ENCODE assay signal across 9 cellular contexts in genomic region chr22:20803696-20804324, GRCh38. TPM values are rescaled to one million over a fixed set of nuclear protein-coding genes. Genes with fewer than 3 reads are reported as not detected.
DNase-seq lines count a peak whose midpoint lies in the region; ATAC-seq and TF ChIP-seq lines count a peak whose summit lies in the region.
"Had no signal": no experiment of that assay in that cellular context is flagged by ENCODE, and none has a peak within 500 bp of the region (broad histone marks: within the 10 kb centered on the region; RNA-seq: fewer than 3 reads in every experiment).

No MANE protein-coding gene starts in this region.

- H3K27ac ChIP-seq in right atrium auricular region = no peak overlapping the region
- H3K27ac ChIP-seq: uterus had no signal

- H3K4me3 ChIP-seq in Loucy (ENCODE audit: low read length, poor library complexity, severe bottlenecking) (no peak overlapping the region), right atrium auricular region (no peak overlapping the region)
- H3K4me3 ChIP-seq: uterus had no signal

- H3K4me1 ChIP-seq in Loucy (ENCODE audit: insufficient read depth, low read length, poor library complexity, severe bottlenecking) = peaks cover under 1% of the 10 kb centered on the region
- H3K4me1 ChIP-seq in right atrium auricular region = no peaks in the 10 kb centered on the region
- H3K4me1 ChIP-seq: uterus had no signal

- H3K27me3 ChIP-seq in Loucy (ENCODE audit: insufficient read depth, low read length, poor library complexity, severe bottlenecking) (no peaks in the 10 kb centered on the region), right atrium auricular region (no peaks in the 10 kb centered on the region)
- H3K27me3 ChIP-seq: uterus had no signal

- TF ChIP-seq CTCF in Loucy (conservative IDR thresholded peaks at IDR 0.05; ENCODE audit: low read length) (peak; percentile 68), right atrium auricular region (IDR thresholded peaks at IDR 0.05) (peak; percentile 17 to 52)

- no peaks in the 10 kb centered on the region for H3F3A ChIP-seq in Loucy (ENCODE audit: low read depth)

- peak in 1 of 2 donors; percentile 32 for ATAC-seq in activated T-cell treated with anti-CD3 and anti-CD28 coated beads, Interleukin-2, amount 50 U/mL, for 4 hours
- no peak for ATAC-seq in HG03025 (IDR thresholded peaks at IDR 0.05; ENCODE audit: low FRiP score, unreplicated experiment)

- H4K20me1 ChIP-seq in Loucy (ENCODE audit: insufficient read depth, low read length, poor library complexity, severe bottlenecking) = no peaks in the 10 kb centered on the region

- H3K36me3 ChIP-seq in Loucy (ENCODE audit: insufficient read depth, low read length) (peaks cover 83% of the 10 kb centered on the region; the same call in 1 of the 2 replicates), right atrium auricular region (peaks cover 95% of the 10 kb centered on the region)
- H3K36me3 ChIP-seq: uterus had no signal

- H3K9ac ChIP-seq in Loucy (ENCODE audit: low read depth, low read length, poor library complexity, severe bottlenecking) = no peak overlapping the region

- H3K9me3 ChIP-seq in Loucy (ENCODE audit: insufficient read depth, low read depth, low read length) = no peaks in the 10 kb centered on the region
- H3K9me3 ChIP-seq in right atrium auricular region = no peaks in the 10 kb centered on the region
- H3K9me3 ChIP-seq: uterus had no signal

- no peak overlapping the region for H2AFZ ChIP-seq in Loucy (ENCODE audit: low read length)

- H3K4me2 ChIP-seq in Loucy (ENCODE audit: low read depth, low read length, poor library complexity, severe bottlenecking) = no peak overlapping the region

- H3K36me3 Mint-ChIP-seq in activated T-cell treated with anti-CD3 and anti-CD28 coated beads, Interleukin-2, amount 50 U/mL, for 4 hours (ENCODE audit: insufficient read depth) = peaks cover 58% of the 10 kb centered on the region

- no peaks in the 10 kb centered on the region for H3K27me3 Mint-ChIP-seq in activated T-cell treated with anti-CD3 and anti-CD28 coated beads, Interleukin-2, amount 50 U/mL, for 4 hours (ENCODE audit: low read depth)

- no peaks in the 10 kb centered on the region for H3K79me2 ChIP-seq in Loucy (ENCODE audit: insufficient read depth, low read length)

- H3K4me1 Mint-ChIP-seq in activated T-cell treated with anti-CD3 and anti-CD28 coated beads, Interleukin-2, amount 50 U/mL, for 4 hours (ENCODE audit: low read depth) = no peaks in the 10 kb centered on the region

- peak; percentile 3 for DNase-seq in DMS 273 treated with DMSO at 0.1 percent for 48 hours (lab: John Stamatoyannopoulos, UW)
- peak; percentile 24 for DNase-seq in activated T-cell treated with anti-CD3 and anti-CD28 coated beads, Interleukin-2, amount 50 U/mL, for 4 hours
- no peak for DNase-seq in right atrium auricular region (ENCODE audit: low spot score)
- peak; percentile 4 to 12 (median 7) for DNase-seq in stimulated activated CD4-positive, alpha-beta T cell treated with anti-CD3 and anti-CD28 coated beads, TNF-alpha, amount 100 ng/mL, for 4 hours (ENCODE audit: low read depth in 3 of 3)
- DNase-seq in NCI-H187 treated with DMSO at 0.1 percent for 48 hours (lab: John Stamatoyannopoulos, UW) = no peak
- no peak for DNase-seq in SW480 (ENCODE audit: low spot score)

- H3K9me2 ChIP-seq in Loucy (replicated peaks; ENCODE audit: low read depth, low read length) = no peaks in the 10 kb centered on the region

- no peaks in the 10 kb centered on the region for H3K9me3 Mint-ChIP-seq in activated T-cell treated with anti-CD3 and anti-CD28 coated beads, Interleukin-2, amount 50 U/mL, for 4 hours

- H3K4me3 Mint-ChIP-seq in activated T-cell treated with anti-CD3 and anti-CD28 coated beads, Interleukin-2, amount 50 U/mL, for 4 hours = no peak overlapping the region

RNA-seq across cellular contexts. Expression of gene SERPIND1, which starts 29.9 kb away (rescaled TPM):
- under 1 TPM in 1 of 3 donors, not detected in 2; 0.15 TPM for total RNA-seq in activated T-cell treated with anti-CD3 and anti-CD28 coated beads, Interleukin-2, amount 50 U/mL, for 4 hours
- total RNA-seq in right atrium auricular region = 1 to 10 TPM; 1.5 to 4.1 TPM

RNA-seq across cellular contexts. Expression of gene PI4KA, which starts 54.8 kb away (rescaled TPM):
- total RNA-seq in activated T-cell treated with anti-CD3 and anti-CD28 coated beads, Interleukin-2, amount 50 U/mL, for 4 hours = 10 to 100 TPM; 64.1 to 66.6 (median 66.5) TPM
- total RNA-seq in right atrium auricular region = 10 to 100 TPM; 46.7 to 55.1 TPM

RNA-seq across cellular contexts. Expression of gene SNAP29, which starts 55.0 kb away (rescaled TPM):
- total RNA-seq in activated T-cell treated with anti-CD3 and anti-CD28 coated beads, Interleukin-2, amount 50 U/mL, for 4 hours = 10 to 100 TPM; 19.0 to 22.6 (median 22.2) TPM
- total RNA-seq in right atrium auricular region = 10 to 100 TPM; 20.8 to 26.0 TPM

Comparison
In these comparisons a context has a peak if more than half of its experiments do, and no peak if none do; other contexts are left out.
1. DNase-seq: peak in DMS 273 treated with DMSO at 0.1 percent for 48 hours (single experiment), activated T-cell treated with anti-CD3 and anti-CD28 coated beads, Interleukin-2, amount 50 U/mL, for 4 hours (single experiment) and stimulated activated CD4-positive, alpha-beta T cell treated with anti-CD3 and anti-CD28 coated beads, TNF-alpha, amount 100 ng/mL, for 4 hours (3 of 3); none in right atrium auricular region (single experiment), NCI-H187 treated with DMSO at 0.1 percent for 48 hours (single experiment) and SW480 (single experiment).